12 cellular contexts compared by ENCODE assay signal in genomic region chr9:22103650-22104575, GRCh38.
DNase-seq lines count a peak whose midpoint lies in the region; ATAC-seq, FAIRE-seq and TF ChIP-seq lines count a peak whose summit lies in the region.
"Had no signal": no experiment of that assay in that cellular context is flagged by ENCODE, and none has a peak within 500 bp of the region (broad histone marks: within the 10 kb centered on the region; RNA-seq: fewer than 3 reads in every experiment).

No MANE protein-coding gene starts in this region.

- ATAC-seq in aorta (ENCODE audit: low FRiP score) = no peak
- no peak for ATAC-seq in stimulated activated memory B cell treated with anti-CD40 and anti-IgM and Interleukin-4, amounts not matched to agents 10 μg/mL and 1 μg/mL and 100 μg/mL, for 72 hours

- H3K4me3 Mint-ChIP-seq in stimulated activated memory B cell treated with anti-CD40 and anti-IgM and Interleukin-4, amounts not matched to agents 10 μg/mL and 1 μg/mL and 100 μg/mL, for 72 hours = no peak overlapping the region
- H3K4me3 Mint-ChIP-seq: stimulated activated effector memory CD8-positive, alpha-beta T cell treated with anti-CD3 and anti-CD28 coated beads, Interleukin-12 subunit alpha, Interleukin-12 subunit beta, amount 100 ng/mL, for 72 hours had no signal

- H3K27me3 Mint-ChIP-seq in stimulated activated memory B cell treated with anti-CD40 and anti-IgM and Interleukin-4, amounts not matched to agents 10 μg/mL and 1 μg/mL and 100 μg/mL, for 72 hours = no peaks in the 10 kb centered on the region

- FAIRE-seq in endothelial cell of umbilical vein (lab: Jason Lieb, UNC) = peak; percentile 35

- CTCF ChIA-PET in AG04450 (lab: Charles Lee) (interaction anchor here (0.9 to 3.9 kb wide), 4 partner anchors 18 to 96 kb away, joined by 3 to 23 read pairs (median 4); partner anchors contain the start of gene CDKN2B), endothelial cell of umbilical vein (lab: Charles Lee) (interaction anchor here (1.0 to 3.0 kb wide), 8 partner anchors 14 to 140 kb away, joined by 3 to 17 read pairs (median 7); partner anchors contain the start of gene CDKN2B)

- H3K27me3 ChIP-seq in AG04450 (ENCODE audit: control insufficient read depth, insufficient read depth, low read length) (no peaks in the 10 kb centered on the region), MM.1S (replicated peaks; ENCODE audit: insufficient read depth, low read length) (no peaks in the 10 kb centered on the region), endothelial cell of umbilical vein (ENCODE audit: control insufficient read depth in 2 of 2, insufficient read depth in 2 of 2, low read length in 2 of 2) (no peaks in the 10 kb centered on the region), mucosa of rectum (ENCODE audit: control insufficient read depth in 2 of 2, insufficient read depth in 2 of 2, low read length in 2 of 2) (no peaks in the 10 kb centered on the region), aorta (ENCODE audit: control insufficient read depth in 1 of 2, insufficient read depth in 2 of 2, low read length in 1 of 2) (no peaks in the 10 kb centered on the region)
- H3K27me3 ChIP-seq: BLaER1 had no signal

- dilution Hi-C loops in endothelial cell of umbilical vein (cut with MboI; ENCODE audit: extremely low pct_ligation_motif_present, low sequenced_read_pairs) = no loop called here

- no peaks in the 10 kb centered on the region for H3K79me2 ChIP-seq in MM.1S (ENCODE audit: low read length)
- H3K79me2 ChIP-seq in endothelial cell of umbilical vein (ENCODE audit: control insufficient read depth, insufficient read depth, low read length) = no peaks in the 10 kb centered on the region

- H3K4me1 ChIP-seq in MM.1S (ENCODE audit: low read length) (peaks cover 49% of the 10 kb centered on the region), endothelial cell of umbilical vein (ENCODE audit: control insufficient read depth, extremely low read depth, insufficient read depth, low read length) (peaks cover 20% of the 10 kb centered on the region), mucosa of rectum (ENCODE audit: control insufficient read depth in 2 of 2, insufficient read depth in 2 of 2, low read length in 2 of 2) (peaks cover 23 to 61% of the 10 kb centered on the region in 2 donors), aorta (ENCODE audit: control insufficient read depth in 1 of 2, insufficient read depth in 2 of 2, low read length in 2 of 2) (peaks cover 0 to 3% of the 10 kb centered on the region in 2 donors)
- H3K4me1 ChIP-seq: BLaER1 had no signal

- H3K9ac ChIP-seq in MM.1S (ENCODE audit: low read length) = no peak overlapping the region
- peak overlapping the region; percentile 40 for H3K9ac ChIP-seq in endothelial cell of umbilical vein (replicated peaks; ENCODE audit: extremely low read depth, insufficient read depth, low read length)
- peak overlapping the region in 1 of 2 donors; percentile 34 for H3K9ac ChIP-seq in mucosa of rectum (ENCODE audit: low read depth in 1 of 2, low read length in 2 of 2)
- H3K9ac ChIP-seq: BLaER1 had no signal

- POLR2A ChIA-PET in AG04450 (lab: Yijun Ruan, JAX) (interaction anchor here (0.7 to 1.1 kb wide), 4 partner anchors 19 to 135 kb away, joined by 3 to 8 read pairs (median 3); partner anchors contain the start of gene CDKN2B), endothelial cell of umbilical vein (lab: Charles Lee) (no interaction called here)

- no peaks in the 10 kb centered on the region for H3K9me2 ChIP-seq in MM.1S (replicated peaks; ENCODE audit: insufficient read depth, low read length)

- TF ChIP-seq POLR2A in endothelial cell of umbilical vein (IDR thresholded peaks at IDR 0.05; ENCODE audit: low read depth, low read length) = no peak

- TSS peak; percentile 97 for BruUV-seq in endothelial cell of umbilical vein (replicated peaks; lab: Mats Ljungman, UMichigan)

- H2AFZ ChIP-seq in MM.1S (ENCODE audit: low read length) (no peak overlapping the region), endothelial cell of umbilical vein (ENCODE audit: low read depth, low read length) (peak overlapping the region; percentile 20)

- H3K9me1 ChIP-seq in endothelial cell of umbilical vein (replicated peaks; ENCODE audit: control insufficient read depth, extremely low read depth, insufficient read depth, low read length) = no peaks in the 10 kb centered on the region

- H3K36me3 ChIP-seq in MM.1S (replicated peaks; ENCODE audit: insufficient read depth, low read length) (no peaks in the 10 kb centered on the region), endothelial cell of umbilical vein (ENCODE audit: control insufficient read depth in 2 of 2, extremely low read depth in 1 of 2, insufficient read depth in 2 of 2, low read length in 2 of 2) (no peaks in the 10 kb centered on the region), mucosa of rectum (ENCODE audit: control insufficient read depth in 2 of 2, insufficient read depth in 2 of 2, low read length in 2 of 2) (no peaks in the 10 kb centered on the region), aorta (ENCODE audit: control insufficient read depth in 1 of 2, insufficient read depth in 2 of 2, low read length in 1 of 2) (no peaks in the 10 kb centered on the region)
- H3K36me3 ChIP-seq: BLaER1 had no signal

- H3K4me1 Mint-ChIP-seq in stimulated activated memory B cell treated with anti-CD40 and anti-IgM and Interleukin-4, amounts not matched to agents 10 μg/mL and 1 μg/mL and 100 μg/mL, for 72 hours = peaks cover 17% of the 10 kb centered on the region

- H3K9me3 Mint-ChIP-seq in stimulated activated memory B cell treated with anti-CD40 and anti-IgM and Interleukin-4, amounts not matched to agents 10 μg/mL and 1 μg/mL and 100 μg/mL, for 72 hours = no peaks in the 10 kb centered on the region
- H3K9me3 Mint-ChIP-seq: stimulated activated effector memory CD8-positive, alpha-beta T cell treated with anti-CD3 and anti-CD28 coated beads, Interleukin-12 subunit alpha, Interleukin-12 subunit beta, amount 100 ng/mL, for 72 hours had no signal

- H4K20me1 ChIP-seq in MM.1S (ENCODE audit: insufficient read depth, low read length) = no peaks in the 10 kb centered on the region
- no peaks in the 10 kb centered on the region for H4K20me1 ChIP-seq in endothelial cell of umbilical vein (replicated peaks; ENCODE audit: control insufficient read depth, extremely low read depth, insufficient read depth, low read length)
- H4K20me1 ChIP-seq: BLaER1 had no signal

- H3K27ac ChIP-seq in AG04450 (ENCODE audit: low read depth, low read length) (peak overlapping the region; percentile 90), MM.1S (ENCODE audit: low read length) (peak overlapping the region; percentile 70; the same call in 1 of the 2 replicates), endothelial cell of umbilical vein (ENCODE audit: insufficient read depth, low read depth, low read length) (peak overlapping the region; percentile 74), mucosa of rectum (ENCODE audit: low read depth in 2 of 2, low read length in 2 of 2) (peak overlapping the region; percentile 75 to 81), aorta (ENCODE audit: low read depth in 1 of 2, low read length in 2 of 2) (peak overlapping the region in 1 of 2 donors; percentile 95)
- H3K27ac ChIP-seq: BLaER1 had no signal

- peaks cover 40% of the 10 kb centered on the region for H3F3A ChIP-seq in MM.1S (ENCODE audit: insufficient read depth, low read length)

- WGBS in aorta, 2 donors = 6 to 9% methylated on average over 4 of the region's 4 CpGs

- peak overlapping the region; percentile 57; the same call in 1 of the 2 replicates for H3K4me2 ChIP-seq in MM.1S (ENCODE audit: low read depth, low read length)
- peak overlapping the region; percentile 1 for H3K4me2 ChIP-seq in endothelial cell of umbilical vein (ENCODE audit: insufficient read depth, low read length)
- H3K4me2 ChIP-seq: BLaER1 had no signal

- H3K9me3 ChIP-seq in AG04450 (ENCODE audit: control insufficient read depth, insufficient read depth, low read length) (no peaks in the 10 kb centered on the region), MM.1S (replicated peaks; ENCODE audit: insufficient read depth, low read length) (no peaks in the 10 kb centered on the region), endothelial cell of umbilical vein (replicated peaks; ENCODE audit: control insufficient read depth, insufficient read depth, low read length) (no peaks in the 10 kb centered on the region), mucosa of rectum (ENCODE audit: control insufficient read depth in 2 of 2, low read length in 2 of 2) (no peaks in the 10 kb centered on the region), aorta (ENCODE audit: control insufficient read depth, low read length) (no peaks in the 10 kb centered on the region)
- H3K9me3 ChIP-seq: BLaER1 had no signal

- H3K36me3 Mint-ChIP-seq in stimulated activated memory B cell treated with anti-CD40 and anti-IgM and Interleukin-4, amounts not matched to agents 10 μg/mL and 1 μg/mL and 100 μg/mL, for 72 hours = no peaks in the 10 kb centered on the region
- H3K36me3 Mint-ChIP-seq: stimulated activated effector memory CD8-positive, alpha-beta T cell treated with anti-CD3 and anti-CD28 coated beads, Interleukin-12 subunit alpha, Interleukin-12 subunit beta, amount 100 ng/mL, for 72 hours had no signal

- H3K4me3 ChIP-seq in AG04450 (ENCODE audit: low read depth, low read length) = no peak overlapping the region
- H3K4me3 ChIP-seq in MM.1S (ENCODE audit: low read length) = no peak overlapping the region
- H3K4me3 ChIP-seq in endothelial cell of umbilical vein (replicated peaks in 1 of 3; ENCODE audit: insufficient read depth in 1 of 3, low read depth in 1 of 3, low read length in 3 of 3) = no peak overlapping the region
- H3K4me3 ChIP-seq in mucosa of rectum (ENCODE audit: low read length in 2 of 2) = no peak overlapping the region
- no peak overlapping the region for H3K4me3 ChIP-seq in aorta (ENCODE audit: low read length in 2 of 2)
- H3K4me3 ChIP-seq: BLaER1 had no signal

- TF ChIP-seq CTCF in AG04450 (IDR thresholded peaks at IDR 0.05; ENCODE audit: low read depth, low read length) (no peak), MM.1S (IDR thresholded peaks at IDR 0.05; ENCODE audit: low read length) (no peak), endothelial cell of umbilical vein (IDR thresholded peaks at IDR 0.05; ENCODE audit: extremely low read depth in 1 of 2, insufficient read depth in 1 of 2, low read depth in 1 of 2, low read length in 2 of 2) (no peak)

- DNase-seq in AG04450 (ENCODE audit: low read depth, low spot score) = no peak
- DNase-seq in MM.1S = no peak
- no peak for DNase-seq in endothelial cell of umbilical vein (ENCODE audit: low read depth, low spot score)
- no peak for DNase-seq in aorta
- DNase-seq in activated CD4-positive, alpha-beta T cell treated with anti-CD3 and anti-CD28 coated beads, Interleukin-2, amount 50 U/mL, for 48 hours = no peak
- no peak for DNase-seq in activated CD4-positive, alpha-beta T cell treated with anti-CD3 and anti-CD28 coated beads, Interleukin-2, amount 50 U/mL, for 1 hour
- DNase-seq: activated T-cell treated with anti-CD3 and anti-CD28 coated beads for 4 hours, KBM-7 had no signal

- intact Hi-C loops in endothelial cell of umbilical vein (cut with micrococcal nuclease) (loop anchor here (1.0 to 10.0 kb wide), 6 partner anchors 13 to 419 kb away; partner anchors contain the start of gene CDKN2B), aorta (cut with DNase I) (loop anchor here (5.0 to 10.0 kb wide), 2 partner anchors 97 to 131 kb away; partner anchors contain the start of gene CDKN2B (in 1 of the 2))

- H3K27ac Mint-ChIP-seq in stimulated activated memory B cell treated with anti-CD40 and anti-IgM and Interleukin-4, amounts not matched to agents 10 μg/mL and 1 μg/mL and 100 μg/mL, for 72 hours = no peak overlapping the region
- H3K27ac Mint-ChIP-seq: stimulated activated effector memory CD8-positive, alpha-beta T cell treated with anti-CD3 and anti-CD28 coated beads, Interleukin-12 subunit alpha, Interleukin-12 subunit beta, amount 100 ng/mL, for 72 hours had no signal
